12 cellular contexts compared by ENCODE assay signal in genomic region chr17:77499699-77500435, GRCh38.
DNase-seq lines count a peak whose midpoint lies in the region; ATAC-seq and TF ChIP-seq lines count a peak whose summit lies in the region.
"Had no signal": no experiment of that assay in that cellular context is flagged by ENCODE, and none has a peak within 500 bp of the region (broad histone marks: within the 10 kb centered on the region; RNA-seq: fewer than 3 reads in every experiment).

No MANE protein-coding gene starts in this region.

- POLR2A ChIA-PET in MCF 10A (lab: Yijun Ruan, JAX), result interaction anchor here (0.6 to 0.7 kb wide), 2 partner anchors 179 to 424 kb away, joined by 3 to 5 read pairs; no protein-coding TSS in a partner anchor

- TF ChIP-seq CTCF in MCF 10A (IDR thresholded peaks at IDR 0.05; ENCODE audit: unreplicated experiment), result no peak
- TF ChIP-seq CTCF in breast epithelium (IDR thresholded peaks at IDR 0.05), result no peak

- no peak for TF ChIP-seq POLR2A in breast epithelium (IDR thresholded peaks at IDR 0.05)

- H3K27ac ChIP-seq in breast epithelium, result no peak overlapping the region
- H3K27ac ChIP-seq: SK-N-MC, testis had no signal

- H3K9me3 Mint-ChIP-seq in MCF 10A (ENCODE audit: unreplicated experiment) (no peaks in the 10 kb centered on the region), memory B cell (no peaks in the 10 kb centered on the region)
- H3K9me3 Mint-ChIP-seq in activated naive CD4-positive, alpha-beta T cell treated with anti-CD3 and anti-CD28 coated beads, Interleukin-2, amount 50 U/mL, for 72 hours, result no peaks in the 10 kb centered on the region
- no peaks in the 10 kb centered on the region for H3K9me3 Mint-ChIP-seq in T-helper 2 cell treated with Interferon-gamma antibody and Interleukin-4, amounts not matched to agents 5 μg/mL and 100 μg/mL, for 36 hours

- no peaks in the 10 kb centered on the region for H3K4me1 Mint-ChIP-seq in MCF 10A (ENCODE audit: insufficient read depth, unreplicated experiment)
- peaks cover 6% of the 10 kb centered on the region for H3K4me1 Mint-ChIP-seq in memory B cell
- H3K4me1 Mint-ChIP-seq in T-helper 2 cell treated with Interferon-gamma antibody and Interleukin-4, amounts not matched to agents 5 μg/mL and 100 μg/mL, for 36 hours (ENCODE audit: low read depth), result peaks cover 3% of the 10 kb centered on the region

- H3K36me3 Mint-ChIP-seq in MCF 10A (ENCODE audit: insufficient read depth, unreplicated experiment) (peaks cover 83% of the 10 kb centered on the region), memory B cell (peaks cover 15% of the 10 kb centered on the region)
- H3K36me3 Mint-ChIP-seq in activated naive CD4-positive, alpha-beta T cell treated with anti-CD3 and anti-CD28 coated beads, Interleukin-2, amount 50 U/mL, for 72 hours, result peaks cover 0 to 24% of the 10 kb centered on the region in 2 donors
- H3K36me3 Mint-ChIP-seq in T-helper 2 cell treated with Interferon-gamma antibody and Interleukin-4, amounts not matched to agents 5 μg/mL and 100 μg/mL, for 36 hours (ENCODE audit: low read depth), result peaks cover 41% of the 10 kb centered on the region

- no peak for DNase-seq in MCF 10A (ENCODE audit: unreplicated experiment)
- no peak for DNase-seq in breast epithelium (ENCODE audit: low spot score in 2 of 2)
- peak in 1 of 2 donors; percentile 53 for DNase-seq in activated naive CD4-positive, alpha-beta T cell treated with anti-CD3 and anti-CD28 coated beads, Interleukin-2, amount 50 U/mL, for 72 hours (ENCODE audit: low spot score in 2 of 2)
- no peak for DNase-seq in memory B cell (ENCODE audit: low spot score in 2 of 2)
- DNase-seq in NCI-H774 (lab: John Stamatoyannopoulos, UW), result no peak
- DNase-seq in NK-92 (lab: John Stamatoyannopoulos, UW; ENCODE audit: unreplicated experiment), result no peak
- no peak for DNase-seq in T-helper 2 cell treated with Interferon-gamma antibody and Interleukin-4, amounts not matched to agents 5 μg/mL and 100 μg/mL, for 36 hours (ENCODE audit: low spot score)
- DNase-seq: AML-193; stimulated activated CD4-positive, alpha-beta T cell treated with anti-CD3 and anti-CD28 coated beads, Interleukin-12 subunit alpha, Interleukin-12 subunit beta, amount 100 ng/mL, for 4 hours had no signal

- H3K4me3 ChIP-seq in breast epithelium, result no peak overlapping the region
- H3K4me3 ChIP-seq: SK-N-MC, testis had no signal

- intact Hi-C loops in MCF 10A (cut with micrococcal nuclease) (no loop called here), breast epithelium (cut with DNase I; ENCODE audit: low total_unique reads) (loop anchor here (5.0 kb wide), 1 partner anchor 173 kb away; no protein-coding TSS in a partner anchor)

- H3K9me3 ChIP-seq in breast epithelium, result no peaks in the 10 kb centered on the region
- H3K9me3 ChIP-seq: testis had no signal

- CTCF ChIA-PET in MCF 10A (lab: Yijun Ruan, JAX), result interaction anchor here (0.6 kb wide), 1 partner anchor 19 kb away, joined by 3 read pairs; no protein-coding TSS in a partner anchor

- H3K4me1 ChIP-seq in breast epithelium, result no peaks in the 10 kb centered on the region

- no peak for ATAC-seq in activated naive CD4-positive, alpha-beta T cell treated with anti-CD3 and anti-CD28 coated beads, Interleukin-2, amount 50 U/mL, for 72 hours
- ATAC-seq in memory B cell (ENCODE audit: low read depth) (no peak), GM19467 (IDR thresholded peaks at IDR 0.05; ENCODE audit: unreplicated experiment) (no peak)

- H3K4me3 Mint-ChIP-seq in MCF 10A (ENCODE audit: unreplicated experiment) (no peak overlapping the region), memory B cell (no peak overlapping the region)
- no peak overlapping the region for H3K4me3 Mint-ChIP-seq in T-helper 2 cell treated with Interferon-gamma antibody and Interleukin-4, amounts not matched to agents 5 μg/mL and 100 μg/mL, for 36 hours

- no peaks in the 10 kb centered on the region for H3K36me3 ChIP-seq in breast epithelium

- TSS peak; percentile 48 for BruUV-seq in MCF 10A (replicated peaks; lab: Mats Ljungman, UMichigan)

- H3K27ac Mint-ChIP-seq in MCF 10A (ENCODE audit: low read depth, unreplicated experiment) (no peak overlapping the region), memory B cell (peak overlapping the region; percentile 28)
- H3K27ac Mint-ChIP-seq in activated naive CD4-positive, alpha-beta T cell treated with anti-CD3 and anti-CD28 coated beads, Interleukin-2, amount 50 U/mL, for 72 hours, result peak overlapping the region; percentile 79 to 94
- no peak overlapping the region for H3K27ac Mint-ChIP-seq in T-helper 2 cell treated with Interferon-gamma antibody and Interleukin-4, amounts not matched to agents 5 μg/mL and 100 μg/mL, for 36 hours

- H3K27me3 Mint-ChIP-seq in MCF 10A (ENCODE audit: insufficient read depth, unreplicated experiment) (no peaks in the 10 kb centered on the region), memory B cell (no peaks in the 10 kb centered on the region)
- no peaks in the 10 kb centered on the region for H3K27me3 Mint-ChIP-seq in T-helper 2 cell treated with Interferon-gamma antibody and Interleukin-4, amounts not matched to agents 5 μg/mL and 100 μg/mL, for 36 hours (ENCODE audit: low read depth)

- no peaks in the 10 kb centered on the region for H3K27me3 ChIP-seq in breast epithelium
- H3K27me3 ChIP-seq: testis had no signal

Comparison
In these comparisons a context has a peak if more than half of its experiments do, and no peak if none do; other contexts are left out.
1. H3K27ac Mint-ChIP-seq: peak in activated naive CD4-positive, alpha-beta T cell treated with anti-CD3 and anti-CD28 coated beads, Interleukin-2, amount 50 U/mL, for 72 hours (2 of 2) and memory B cell (single experiment); none in MCF 10A (single experiment) and T-helper 2 cell treated with Interferon-gamma antibody and Interleukin-4, amounts not matched to agents 5 μg/mL and 100 μg/mL, for 36 hours (single experiment).